Comparison of ENCODE assay signal across 9 cellular contexts in the genomic region with DNA sequence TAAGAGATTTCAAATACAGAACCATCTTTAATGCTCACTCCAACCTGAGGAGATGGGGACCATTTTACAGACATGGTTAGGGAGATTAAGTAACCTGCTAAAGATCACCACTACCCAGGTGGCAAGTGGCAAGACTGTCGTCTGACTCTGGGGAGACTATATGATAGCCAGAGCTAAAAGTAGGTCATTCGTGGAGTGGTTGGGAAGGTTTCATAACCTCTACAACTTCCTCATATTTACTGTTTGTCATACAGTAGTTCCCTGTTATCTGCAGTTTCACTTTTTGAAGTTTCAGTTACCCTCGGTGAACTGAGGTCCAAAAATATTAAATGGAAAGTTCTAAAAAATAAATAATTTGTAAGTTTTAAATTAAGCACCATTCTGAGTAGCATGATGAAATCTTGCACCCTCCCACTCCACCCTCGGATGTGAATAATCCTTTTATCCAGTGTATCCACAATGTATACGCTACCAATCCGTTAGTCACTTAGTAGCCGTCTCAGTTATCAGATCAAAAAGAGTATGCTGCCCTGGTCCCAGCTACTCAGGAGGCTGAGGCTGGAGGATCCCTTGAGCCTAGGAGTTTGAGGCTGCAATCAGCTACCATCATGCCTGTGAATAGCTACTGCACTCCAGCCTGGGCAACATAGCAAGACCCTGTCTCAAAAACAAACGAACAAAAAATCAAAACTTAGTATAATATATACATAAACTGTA. TPM values are rescaled to one million over a fixed set of nuclear protein-coding genes. Genes with fewer than 3 reads are reported as not detected.
DNase-seq lines count a peak whose midpoint lies in the region; ATAC-seq, FAIRE-seq and TF ChIP-seq lines count a peak whose summit lies in the region.
"Had no signal": no experiment of that assay in that cellular context is flagged by ENCODE, and none has a peak within 500 bp of the region (broad histone marks: within the 10 kb centered on the region; RNA-seq: fewer than 3 reads in every experiment).

No MANE protein-coding gene starts in this region.

- no peak for FAIRE-seq in HepG2 (lab: Jason Lieb, UNC)

- TF ChIP-seq RAD21 in HepG2 (CRISPR knock-in tag; IDR thresholded peaks at IDR 0.05): no peak

- H3K79me2 ChIP-seq in Karpas-422 (ENCODE audit: low read length): no peaks in the 10 kb centered on the region
- H3K79me2 ChIP-seq in HepG2 (ENCODE audit: insufficient read depth, low read length): no peaks in the 10 kb centered on the region

- H3K9ac ChIP-seq in Karpas-422 (ENCODE audit: low read length): no peak overlapping the region
- H3K9ac ChIP-seq in HepG2 (ENCODE audit: insufficient read depth, low read depth, low read length): no peak overlapping the region

- H3K36me3 Mint-ChIP-seq in HFFc6 (ENCODE audit: low read depth): no peaks in the 10 kb centered on the region

- no peak for TF ChIP-seq POLR2A in HepG2 (IDR thresholded peaks at IDR 0.05; ENCODE audit: insufficient read depth in 1 of 2, low read depth in 2 of 2, low read length in 2 of 2)

- H3K27me3 ChIP-seq in Karpas-422 (ENCODE audit: low read length): no peaks in the 10 kb centered on the region
- peaks cover 0 to 4% of the 10 kb centered on the region in 2 experiments; a peak in 2 of 5 replicates for H3K27me3 ChIP-seq in HepG2 (ENCODE audit: control insufficient read depth in 1 of 2, insufficient read depth in 2 of 2, low read length in 2 of 2)

- ATAC-seq in GM18519 (IDR thresholded peaks at IDR 0.05; ENCODE audit: low FRiP score, unreplicated experiment): peak; percentile 90
- ATAC-seq in HepG2: no peak
- ATAC-seq in HG02840 (IDR thresholded peaks at IDR 0.05; ENCODE audit: low FRiP score, unreplicated experiment): no peak

- H3K4me1 ChIP-seq in Karpas-422 (ENCODE audit: low read length) (0 out of 2 replicates have a peak, but pooled peaks cover 4% of the 10 kb centered on the region), HepG2 (ENCODE audit: insufficient read depth, low read length) (no peaks in the 10 kb centered on the region)

- TF ChIP-seq EP300 in HepG2 (IDR thresholded peaks at IDR 0.05; ENCODE audit: low read depth in 2 of 2, low read length in 2 of 2): no peak
- no peak for TF ChIP-seq EP300 in HepG2 (CRISPR knock-in tag; IDR thresholded peaks at IDR 0.05; ENCODE audit: borderline replicate concordance)

- no peak overlapping the region for H3K4me3 ChIP-seq in Karpas-422 (ENCODE audit: low read length)
- no peak overlapping the region for H3K4me3 ChIP-seq in HepG2 (replicated peaks in 1 of 3; ENCODE audit: insufficient read depth in 1 of 3, low read depth in 2 of 3, low read length in 3 of 3)
- H3K4me3 ChIP-seq: SK-N-MC had no signal

- WGBS in HepG2 (ENCODE audit: low lambda C conversion rate): 5% methylated on average over 8 of the region's 8 CpGs

- intact Hi-C loops in HepG2 (cut with micrococcal nuclease; ENCODE audit: unreplicated experiment): no loop called here

- in situ Hi-C loops in HepG2 (cut with HindIII; ENCODE audit: extremely low pct_ligation_motif_present, low pct_unique_long_range_greater_than_20kb): no loop called here

- BruUV-seq in HepG2 (replicated peaks; lab: Mats Ljungman, UMichigan): no TSS peak

- H3K36me3 ChIP-seq in Karpas-422 (ENCODE audit: insufficient read depth, low read length) (no peaks in the 10 kb centered on the region), HepG2 (replicated peaks in 1 of 2; ENCODE audit: control insufficient read depth in 1 of 2, insufficient read depth in 2 of 2, low read length in 2 of 2) (no peaks in the 10 kb centered on the region)

- DNase-seq in HFFc6: no peak
- DNase-seq in Karpas-422: no peak
- DNase-seq in HepG2 (ENCODE audit: low spot score): no peak
- DNase-seq in middle frontal gyrus (ENCODE audit: extremely low spot score, low spot score): no peak
- no peak for DNase-seq in activated naive CD4-positive, alpha-beta T cell (lab: John Stamatoyannopoulos, UW)
- DNase-seq in NCI-H1436 (lab: John Stamatoyannopoulos, UW): no peak

- H3K27ac Mint-ChIP-seq in HFFc6: no peak overlapping the region

- H3K4me2 ChIP-seq in Karpas-422 (ENCODE audit: low read depth, low read length, poor library complexity, severe bottlenecking): peak overlapping the region; percentile 47
- peak overlapping the region; percentile 7; the same call in 1 of the 2 replicates for H3K4me2 ChIP-seq in HepG2 (ENCODE audit: low read depth, low read length)

- H3K9me3 ChIP-seq in Karpas-422 (ENCODE audit: low read length) (no peaks in the 10 kb centered on the region), HepG2 (ENCODE audit: low read length) (no peaks in the 10 kb centered on the region)

- H3K27ac ChIP-seq in Karpas-422 (ENCODE audit: low read length) (no peak overlapping the region), HepG2 (ENCODE audit: extremely low read length, insufficient read depth, low read length) (no peak overlapping the region)
- H3K27ac ChIP-seq: SK-N-MC had no signal

- TF ChIP-seq CTCF in HFFc6 (IDR thresholded peaks at IDR 0.05) (no peak), HepG2 (CRISPR knock-in tag; IDR thresholded peaks at IDR 0.05) (no peak)

- POLR2A ChIA-PET in HepG2 (lab: Yijun Ruan, JAX): no interaction called here

- CTCF ChIA-PET in HepG2 (lab: Yijun Ruan, JAX; ENCODE audit: low intra/inter-chr PET ratio, low total read pairs): no interaction called here

- no peak overlapping the region for H2AFZ ChIP-seq in Karpas-422 (ENCODE audit: low read length)
- no peak overlapping the region for H2AFZ ChIP-seq in HepG2 (ENCODE audit: low read length)

- H3K27me3 Mint-ChIP-seq in HFFc6 (ENCODE audit: insufficient read depth): peaks cover 5% of the 10 kb centered on the region

- H3K4me3 Mint-ChIP-seq in HFFc6: peak overlapping the region; percentile 13; the same call in 1 of the 2 replicates

- H3K9me2 ChIP-seq in Karpas-422 (replicated peaks; ENCODE audit: insufficient read depth, low read length): no peaks in the 10 kb centered on the region

- H3K9me3 Mint-ChIP-seq in HFFc6: no peaks in the 10 kb centered on the region

- H3K4me1 Mint-ChIP-seq in HFFc6 (ENCODE audit: low read depth): peaks cover 26% of the 10 kb centered on the region

- H4K20me1 ChIP-seq in Karpas-422 (ENCODE audit: insufficient read depth, low read depth, low read length): no peaks in the 10 kb centered on the region
- no peaks in the 10 kb centered on the region for H4K20me1 ChIP-seq in HepG2 (ENCODE audit: insufficient read depth, low read length)

RNA-seq across cellular contexts. Expression of gene LGI1, which starts 14.9 kb away (rescaled TPM):
- not detected for total RNA-seq in HFFc6 (2021; fragmentation: NEBNext Ultra II Directional; extraction: Animal tissue kit (Norgen Biotek cat#: 25700))
- total RNA-seq in Karpas-422 (2014; rRNA removed; shearing (Covaris generic); ENCODE audit: low replicate concordance): not detected in 2 replicates
- not detected in 2 replicates for total RNA-seq in HepG2 (2016; rRNA removed; fragmentation: Illumina TruSeq; extraction: Trizol)
- not detected in 2 replicates for total RNA-seq in HepG2 (2016; cell fraction: cytosol; rRNA removed; fragmentation: Illumina TruSeq; extraction: Trizol; ENCODE audit: low read depth)
- not detected in 2 replicates for total RNA-seq in HepG2 (2016; cell fraction: insoluble cytoplasmic fraction; rRNA removed; fragmentation: Illumina TruSeq; extraction: Trizol)
- not detected in 2 replicates for total RNA-seq in HepG2 (2016; cell fraction: membrane; rRNA removed; fragmentation: Illumina TruSeq; extraction: Trizol)
- not detected in 2 replicates for total RNA-seq in HepG2 (2016; cell fraction: nucleus; rRNA removed; fragmentation: Illumina TruSeq; extraction: Trizol)
- not detected in 2 replicates for polyA plus RNA-seq in HepG2 (2011; rRNA removed)
- polyA plus RNA-seq in HepG2 (2011; cell fraction: cytosol; rRNA removed): not detected in 2 replicates
- polyA plus RNA-seq in HepG2 (2011; cell fraction: nucleus; rRNA removed): not detected in 2 replicates
- 0.17 TPM in 1 of 2 replicates, not detected in the other for polyA plus RNA-seq in HepG2 (2012)
- not detected in 2 replicates for polyA plus RNA-seq in HepG2 (2016; cell fraction: cytosol; fragmentation: Illumina TruSeq; extraction: Trizol; ENCODE audit: low read depth)
- not detected in 2 replicates for polyA plus RNA-seq in HepG2 (2016; cell fraction: insoluble cytoplasmic fraction; fragmentation: Illumina TruSeq; extraction: Trizol; ENCODE audit: low read depth)
- not detected in 2 replicates for polyA plus RNA-seq in HepG2 (2016; cell fraction: membrane; fragmentation: Illumina TruSeq; extraction: Trizol; ENCODE audit: low read depth)
- not detected in 2 replicates for polyA plus RNA-seq in HepG2 (2016; cell fraction: nucleus; fragmentation: Illumina TruSeq; extraction: Trizol; ENCODE audit: insufficient read depth, low read depth)
- not detected in 2 replicates for polyA minus RNA-seq in HepG2 (2011; rRNA and poly(A)+ RNA removed; ENCODE audit: low replicate concordance)
- polyA minus RNA-seq in HepG2 (2011; cell fraction: cytosol; rRNA and poly(A)+ RNA removed): not detected in 2 replicates
- polyA minus RNA-seq in HepG2 (2011; cell fraction: nucleus; rRNA and poly(A)+ RNA removed): not detected in 2 replicates

RNA-seq across cellular contexts. Expression of gene FRA10AC1, which starts 40.4 kb away (rescaled TPM):
- 10 to 100 TPM in 2 of 6 experiments, 1 to 10 TPM in 4; 8.3 to 10.7 (median 9.2) TPM for total RNA-seq in HFFc6 (2021; fragmentation: NEBNext Ultra II Directional; extraction: Animal tissue kit (Norgen Biotek cat#: 25700))
- total RNA-seq in Karpas-422 (2014; rRNA removed; shearing (Covaris generic); ENCODE audit: low replicate concordance): 11.6 and 27.6 TPM in 2 replicates
- 5.2 and 5.3 TPM in 2 replicates for total RNA-seq in HepG2 (2016; rRNA removed; fragmentation: Illumina TruSeq; extraction: Trizol)
- total RNA-seq in HepG2 (2016; cell fraction: cytosol; rRNA removed; fragmentation: Illumina TruSeq; extraction: Trizol; ENCODE audit: low read depth): 2.1 and 2.7 TPM in 2 replicates
- total RNA-seq in HepG2 (2016; cell fraction: insoluble cytoplasmic fraction; rRNA removed; fragmentation: Illumina TruSeq; extraction: Trizol): 5.4 and 6.3 TPM in 2 replicates
- total RNA-seq in HepG2 (2016; cell fraction: membrane; rRNA removed; fragmentation: Illumina TruSeq; extraction: Trizol): 4.5 and 4.8 TPM in 2 replicates
- total RNA-seq in HepG2 (2016; cell fraction: nucleus; rRNA removed; fragmentation: Illumina TruSeq; extraction: Trizol): 19.1 and 24.8 TPM in 2 replicates
- 6.4 and 7.4 TPM in 2 replicates for polyA plus RNA-seq in HepG2 (2011; rRNA removed)
- polyA plus RNA-seq in HepG2 (2011; cell fraction: cytosol; rRNA removed): 0.58 and 1.0 TPM in 2 replicates
- 7.8 and 13.9 TPM in 2 replicates for polyA plus RNA-seq in HepG2 (2011; cell fraction: nucleus; rRNA removed)
- polyA plus RNA-seq in HepG2 (2012): 17.5 and 19.1 TPM in 2 replicates
- 1.8 and 1.9 TPM in 2 replicates for polyA plus RNA-seq in HepG2 (2016; cell fraction: cytosol; fragmentation: Illumina TruSeq; extraction: Trizol; ENCODE audit: low read depth)
- 8.3 and 9.5 TPM in 2 replicates for polyA plus RNA-seq in HepG2 (2016; cell fraction: insoluble cytoplasmic fraction; fragmentation: Illumina TruSeq; extraction: Trizol; ENCODE audit: low read depth)
- 2.8 and 2.9 TPM in 2 replicates for polyA plus RNA-seq in HepG2 (2016; cell fraction: membrane; fragmentation: Illumina TruSeq; extraction: Trizol; ENCODE audit: low read depth)
- 29.1 and 30.9 TPM in 2 replicates for polyA plus RNA-seq in HepG2 (2016; cell fraction: nucleus; fragmentation: Illumina TruSeq; extraction: Trizol; ENCODE audit: insufficient read depth, low read depth)
- 2.5 and 2.9 TPM in 2 replicates for polyA minus RNA-seq in HepG2 (2011; rRNA and poly(A)+ RNA removed; ENCODE audit: low replicate concordance)
- polyA minus RNA-seq in HepG2 (2011; cell fraction: cytosol; rRNA and poly(A)+ RNA removed): 1.1 and 2.6 TPM in 2 replicates
- 58.6 and 62.0 TPM in 2 replicates for polyA minus RNA-seq in HepG2 (2011; cell fraction: nucleus; rRNA and poly(A)+ RNA removed)
